In the genomic region with DNA sequence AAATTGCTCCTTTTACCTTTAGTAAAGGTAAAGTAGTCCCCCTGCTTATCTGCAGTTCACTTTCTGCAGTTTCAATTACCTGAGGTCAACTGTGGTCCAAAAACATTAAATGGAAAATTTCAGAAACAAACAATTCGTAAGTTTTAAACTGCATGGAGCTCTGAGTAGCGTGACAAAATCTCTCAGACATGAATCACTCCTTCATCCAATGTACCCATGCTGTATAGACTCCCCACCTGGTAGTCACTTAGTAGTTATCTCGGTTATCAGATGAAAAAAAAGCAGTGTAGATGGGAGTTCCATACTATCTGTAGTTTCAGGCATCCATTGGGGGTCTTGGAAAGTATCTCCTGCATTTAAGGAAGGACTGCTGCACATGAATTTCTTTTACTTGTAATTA, we compare ENCODE assay signal across 17 cellular contexts. TPM values are rescaled to one million over a fixed set of nuclear protein-coding genes. Genes with fewer than 3 reads are reported as not detected.
"Had no signal": no experiment of that assay in that cellular context is flagged by ENCODE, and none has a peak within 500 bp of the region (broad histone marks: within the 10 kb centered on the region; RNA-seq: fewer than 3 reads in every experiment).

No MANE protein-coding gene starts in this region.

- H3K4me3 ChIP-seq: lower lobe of right lung, neural progenitor cell, ovary, spleen had no signal

- H3K27ac ChIP-seq: neural progenitor cell, ovary had no signal

- H3K4me1 ChIP-seq: esophagus squamous epithelium, lower lobe of right lung had no signal

- H3K27me3 ChIP-seq: ovary had no signal

- DNase-seq: activated B cell treated with CpG ODN at 0.5 μM for 24 hours; activated CD4-positive, alpha-beta T cell treated with anti-CD3 and anti-CD28 coated beads for 48 hours; activated CD8-positive, alpha-beta memory T cell treated with anti-CD3 and anti-CD28 coated beads, Interleukin-2, amount 50 U/mL, for 48 hours; activated CD8-positive, alpha-beta T cell treated with anti-CD3 and anti-CD28 coated beads, Interleukin-2, amount 10 ng/mL, durations not matched to agents 7 days and 5 days; activated naive CD8-positive, alpha-beta T cell treated with anti-CD3 and anti-CD28 coated beads, Interleukin-2, amount 10 ng/mL, durations not matched to agents 7 days and 5 days; aorta; effector CD4-positive, alpha-beta T cell; esophagus squamous epithelium; immature natural killer cell; lower lobe of right lung; midbrain; ovary; spleen; SW 1271 had no signal

- H3K9me3 ChIP-seq: esophagus squamous epithelium, lower lobe of right lung, ovary, spleen had no signal

- H3K9ac ChIP-seq: neural progenitor cell had no signal

- H2AFZ ChIP-seq: neural progenitor cell had no signal

- H3K4me2 ChIP-seq: neural progenitor cell had no signal

- H3K36me3 ChIP-seq: esophagus squamous epithelium, lower lobe of right lung, neural progenitor cell, ovary, spleen had no signal

RNA-seq across cellular contexts. Expression of a gene that starts 7.7 kb away (rescaled TPM):
- total RNA-seq: activated B cell treated with CpG ODN at 0.5 μM for 24 hours; activated CD8-positive, alpha-beta T cell treated with anti-CD3 and anti-CD28 coated beads, Interleukin-2, amount 10 ng/mL, durations not matched to agents 7 days and 5 days; activated naive CD8-positive, alpha-beta T cell treated with anti-CD3 and anti-CD28 coated beads, Interleukin-2, amount 10 ng/mL, durations not matched to agents 7 days and 5 days; bronchial epithelial cell; T-helper 2 cell treated with Interferon-gamma antibody and Interleukin-4, amounts not matched to agents 100 ng/mL and 5 ng/mL, for 36 hours had no signal
- polyA plus RNA-seq: immature natural killer cell had no signal
